1 cellular context compared by ENCODE assay signal in the genomic region with DNA sequence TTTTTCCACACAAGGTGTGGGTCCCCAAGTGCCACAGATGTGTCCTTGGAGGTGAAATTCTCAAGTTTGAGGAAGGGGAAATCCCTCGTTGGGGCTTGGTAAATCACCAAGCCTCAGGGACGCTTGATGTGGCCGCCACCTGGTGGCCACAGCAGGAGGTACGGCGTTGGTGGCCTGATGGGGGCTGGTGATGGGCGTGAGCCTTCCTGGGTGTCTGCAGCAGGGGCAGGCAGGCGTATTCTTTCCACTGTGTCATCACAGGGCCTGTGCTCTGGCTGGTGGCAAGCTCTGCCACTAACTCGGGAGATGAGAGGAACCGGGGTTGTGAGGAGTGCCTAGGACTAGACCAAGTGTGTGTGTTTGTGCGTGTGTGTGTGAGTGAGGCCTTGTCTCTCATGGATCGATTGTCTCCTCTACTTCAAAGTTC.
TF ChIP-seq lines count a peak whose summit lies in the region.

No MANE protein-coding gene starts in this region.

TF ChIP-seq in HepG2, 621 proteins besides CTCF, POLR2A, EP300 and RAD21 (continued from another document and continues in another):
- no peak for TF ChIP-seq SOX13 (IDR thresholded peaks at IDR 0.05)
- peak in 1 of 2 experiments; percentile 48; a peak in 2 of 4 replicates for TF ChIP-seq SOX13 (CRISPR knock-in tag; conservative IDR thresholded peaks at IDR 0.05 in 1 of 2, IDR thresholded peaks at IDR 0.05 in 1 of 2)
- TF ChIP-seq KDM1A (CRISPR knock-in tag; IDR thresholded peaks at IDR 0.05), result no peak
- peak; percentile 48; the same call in 1 of the 2 replicates for TF ChIP-seq ZFX (CRISPR knock-in tag; IDR thresholded peaks at IDR 0.05; ENCODE audit: low read depth)
- no peak for TF ChIP-seq KAT7 (CRISPR knock-in tag; IDR thresholded peaks at IDR 0.05; ENCODE audit: borderline replicate concordance)
- no peak for TF ChIP-seq RARA (CRISPR knock-in tag; IDR thresholded peaks at IDR 0.05)
- TF ChIP-seq KLF6 (CRISPR knock-in tag; IDR thresholded peaks at IDR 0.05), result 0 out of 2 replicates have a peak, but pooled peaks have one; percentile 43
- TF ChIP-seq IKZF4 (CRISPR knock-in tag; IDR thresholded peaks at IDR 0.05; ENCODE audit: borderline replicate concordance, low read depth, not compliant biosample characterization), result no peak
- TF ChIP-seq ZZZ3 (CRISPR knock-in tag; IDR thresholded peaks at IDR 0.05; ENCODE audit: borderline replicate concordance), result no peak
- TF ChIP-seq CREM (IDR thresholded peaks at IDR 0.05), result no peak
- TF ChIP-seq CREM (CRISPR knock-in tag; IDR thresholded peaks at IDR 0.05), result no peak
- TF ChIP-seq JUND (CRISPR knock-in tag; IDR thresholded peaks at IDR 0.05), result no peak
- TF ChIP-seq RCOR2 (CRISPR knock-in tag; IDR thresholded peaks at IDR 0.05), result 0 out of 2 replicates have a peak, but pooled peaks have one; percentile 18
- TF ChIP-seq SPEN (CRISPR knock-in tag; IDR thresholded peaks at IDR 0.05; ENCODE audit: low read depth), result peak; percentile 44; the same call in 1 of the 2 replicates
- TF ChIP-seq FOXO1 (CRISPR knock-in tag; IDR thresholded peaks at IDR 0.05), result 0 out of 2 replicates have a peak, but pooled peaks have one; percentile 38
- TF ChIP-seq, protein P1, sequence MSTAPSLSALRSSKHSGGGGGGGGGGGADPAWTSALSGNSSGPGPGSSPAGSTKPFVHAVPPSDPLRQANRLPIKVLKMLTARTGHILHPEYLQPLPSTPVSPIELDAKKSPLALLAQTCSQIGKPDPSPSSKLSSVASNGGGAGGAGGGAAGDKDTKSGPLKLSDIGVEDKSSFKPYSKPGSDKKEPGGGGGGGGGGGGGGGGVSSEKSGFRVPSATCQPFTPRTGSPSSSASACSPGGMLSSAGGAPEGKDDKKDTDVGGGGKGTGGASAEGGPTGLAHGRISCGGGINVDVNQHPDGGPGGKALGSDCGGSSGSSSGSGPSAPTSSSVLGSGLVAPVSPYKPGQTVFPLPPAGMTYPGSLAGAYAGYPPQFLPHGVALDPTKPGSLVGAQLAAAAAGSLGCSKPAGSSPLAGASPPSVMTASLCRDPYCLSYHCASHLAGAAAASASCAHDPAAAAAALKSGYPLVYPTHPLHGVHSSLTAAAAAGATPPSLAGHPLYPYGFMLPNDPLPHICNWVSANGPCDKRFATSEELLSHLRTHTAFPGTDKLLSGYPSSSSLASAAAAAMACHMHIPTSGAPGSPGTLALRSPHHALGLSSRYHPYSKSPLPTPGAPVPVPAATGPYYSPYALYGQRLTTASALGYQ (CRISPR knock-in tag; IDR thresholded peaks at IDR 0.05), result no peak
- no peak for TF ChIP-seq AGO1 (IDR thresholded peaks at IDR 0.05; ENCODE audit: low read depth, low read length, poor library complexity, severe bottlenecking)
- TF ChIP-seq STAG1 (CRISPR knock-in tag; IDR thresholded peaks at IDR 0.05), result peak; percentile 93
- 0 out of 2 replicates have a peak, but pooled peaks have one; percentile 42 for TF ChIP-seq ZFP1 (CRISPR knock-in tag; IDR thresholded peaks at IDR 0.05)
- no peak for TF ChIP-seq ZSCAN22 (CRISPR knock-in tag; IDR thresholded peaks at IDR 0.05)
- TF ChIP-seq, protein P2, sequence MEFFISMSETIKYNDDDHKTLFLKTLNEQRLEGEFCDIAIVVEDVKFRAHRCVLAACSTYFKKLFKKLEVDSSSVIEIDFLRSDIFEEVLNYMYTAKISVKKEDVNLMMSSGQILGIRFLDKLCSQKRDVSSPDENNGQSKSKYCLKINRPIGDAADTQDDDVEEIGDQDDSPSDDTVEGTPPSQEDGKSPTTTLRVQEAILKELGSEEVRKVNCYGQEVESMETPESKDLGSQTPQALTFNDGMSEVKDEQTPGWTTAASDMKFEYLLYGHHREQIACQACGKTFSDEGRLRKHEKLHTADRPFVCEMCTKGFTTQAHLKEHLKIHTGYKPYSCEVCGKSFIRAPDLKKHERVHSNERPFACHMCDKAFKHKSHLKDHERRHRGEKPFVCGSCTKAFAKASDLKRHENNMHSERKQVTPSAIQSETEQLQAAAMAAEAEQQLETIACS (CRISPR knock-in tag; IDR thresholded peaks at IDR 0.05), result no peak
- TF ChIP-seq, protein P3, sequence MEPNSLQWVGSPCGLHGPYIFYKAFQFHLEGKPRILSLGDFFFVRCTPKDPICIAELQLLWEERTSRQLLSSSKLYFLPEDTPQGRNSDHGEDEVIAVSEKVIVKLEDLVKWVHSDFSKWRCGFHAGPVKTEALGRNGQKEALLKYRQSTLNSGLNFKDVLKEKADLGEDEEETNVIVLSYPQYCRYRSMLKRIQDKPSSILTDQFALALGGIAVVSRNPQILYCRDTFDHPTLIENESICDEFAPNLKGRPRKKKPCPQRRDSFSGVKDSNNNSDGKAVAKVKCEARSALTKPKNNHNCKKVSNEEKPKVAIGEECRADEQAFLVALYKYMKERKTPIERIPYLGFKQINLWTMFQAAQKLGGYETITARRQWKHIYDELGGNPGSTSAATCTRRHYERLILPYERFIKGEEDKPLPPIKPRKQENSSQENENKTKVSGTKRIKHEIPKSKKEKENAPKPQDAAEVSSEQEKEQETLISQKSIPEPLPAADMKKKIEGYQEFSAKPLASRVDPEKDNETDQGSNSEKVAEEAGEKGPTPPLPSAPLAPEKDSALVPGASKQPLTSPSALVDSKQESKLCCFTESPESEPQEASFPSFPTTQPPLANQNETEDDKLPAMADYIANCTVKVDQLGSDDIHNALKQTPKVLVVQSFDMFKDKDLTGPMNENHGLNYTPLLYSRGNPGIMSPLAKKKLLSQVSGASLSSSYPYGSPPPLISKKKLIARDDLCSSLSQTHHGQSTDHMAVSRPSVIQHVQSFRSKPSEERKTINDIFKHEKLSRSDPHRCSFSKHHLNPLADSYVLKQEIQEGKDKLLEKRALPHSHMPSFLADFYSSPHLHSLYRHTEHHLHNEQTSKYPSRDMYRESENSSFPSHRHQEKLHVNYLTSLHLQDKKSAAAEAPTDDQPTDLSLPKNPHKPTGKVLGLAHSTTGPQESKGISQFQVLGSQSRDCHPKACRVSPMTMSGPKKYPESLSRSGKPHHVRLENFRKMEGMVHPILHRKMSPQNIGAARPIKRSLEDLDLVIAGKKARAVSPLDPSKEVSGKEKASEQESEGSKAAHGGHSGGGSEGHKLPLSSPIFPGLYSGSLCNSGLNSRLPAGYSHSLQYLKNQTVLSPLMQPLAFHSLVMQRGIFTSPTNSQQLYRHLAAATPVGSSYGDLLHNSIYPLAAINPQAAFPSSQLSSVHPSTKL (CRISPR knock-in tag; IDR thresholded peaks at IDR 0.05), result peak; percentile 22; the same call in 1 of the 2 replicates
- no peak for TF ChIP-seq PITX1 (CRISPR knock-in tag; IDR thresholded peaks at IDR 0.05)
- no peak for TF ChIP-seq ZNF670 (CRISPR knock-in tag; IDR thresholded peaks at IDR 0.05; ENCODE audit: borderline replicate concordance)
- 0 out of 2 replicates have a peak, but pooled peaks have one; percentile 21 for TF ChIP-seq RELA (CRISPR knock-in tag; IDR thresholded peaks at IDR 0.05)
- TF ChIP-seq, protein P4, sequence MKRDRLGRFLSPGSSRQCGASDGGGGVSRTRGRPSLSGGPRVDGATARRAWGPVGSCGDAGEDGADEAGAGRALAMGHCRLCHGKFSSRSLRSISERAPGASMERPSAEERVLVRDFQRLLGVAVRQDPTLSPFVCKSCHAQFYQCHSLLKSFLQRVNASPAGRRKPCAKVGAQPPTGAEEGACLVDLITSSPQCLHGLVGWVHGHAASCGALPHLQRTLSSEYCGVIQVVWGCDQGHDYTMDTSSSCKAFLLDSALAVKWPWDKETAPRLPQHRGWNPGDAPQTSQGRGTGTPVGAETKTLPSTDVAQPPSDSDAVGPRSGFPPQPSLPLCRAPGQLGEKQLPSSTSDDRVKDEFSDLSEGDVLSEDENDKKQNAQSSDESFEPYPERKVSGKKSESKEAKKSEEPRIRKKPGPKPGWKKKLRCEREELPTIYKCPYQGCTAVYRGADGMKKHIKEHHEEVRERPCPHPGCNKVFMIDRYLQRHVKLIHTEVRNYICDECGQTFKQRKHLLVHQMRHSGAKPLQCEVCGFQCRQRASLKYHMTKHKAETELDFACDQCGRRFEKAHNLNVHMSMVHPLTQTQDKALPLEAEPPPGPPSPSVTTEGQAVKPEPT (CRISPR knock-in tag; IDR thresholded peaks at IDR 0.05; ENCODE audit: low read depth), result 0 out of 2 replicates have a peak, but pooled peaks have one; percentile 56
- TF ChIP-seq, protein P5, sequence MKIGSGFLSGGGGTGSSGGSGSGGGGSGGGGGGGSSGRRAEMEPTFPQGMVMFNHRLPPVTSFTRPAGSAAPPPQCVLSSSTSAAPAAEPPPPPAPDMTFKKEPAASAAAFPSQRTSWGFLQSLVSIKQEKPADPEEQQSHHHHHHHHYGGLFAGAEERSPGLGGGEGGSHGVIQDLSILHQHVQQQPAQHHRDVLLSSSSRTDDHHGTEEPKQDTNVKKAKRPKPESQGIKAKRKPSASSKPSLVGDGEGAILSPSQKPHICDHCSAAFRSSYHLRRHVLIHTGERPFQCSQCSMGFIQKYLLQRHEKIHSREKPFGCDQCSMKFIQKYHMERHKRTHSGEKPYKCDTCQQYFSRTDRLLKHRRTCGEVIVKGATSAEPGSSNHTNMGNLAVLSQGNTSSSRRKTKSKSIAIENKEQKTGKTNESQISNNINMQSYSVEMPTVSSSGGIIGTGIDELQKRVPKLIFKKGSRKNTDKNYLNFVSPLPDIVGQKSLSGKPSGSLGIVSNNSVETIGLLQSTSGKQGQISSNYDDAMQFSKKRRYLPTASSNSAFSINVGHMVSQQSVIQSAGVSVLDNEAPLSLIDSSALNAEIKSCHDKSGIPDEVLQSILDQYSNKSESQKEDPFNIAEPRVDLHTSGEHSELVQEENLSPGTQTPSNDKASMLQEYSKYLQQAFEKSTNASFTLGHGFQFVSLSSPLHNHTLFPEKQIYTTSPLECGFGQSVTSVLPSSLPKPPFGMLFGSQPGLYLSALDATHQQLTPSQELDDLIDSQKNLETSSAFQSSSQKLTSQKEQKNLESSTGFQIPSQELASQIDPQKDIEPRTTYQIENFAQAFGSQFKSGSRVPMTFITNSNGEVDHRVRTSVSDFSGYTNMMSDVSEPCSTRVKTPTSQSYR (CRISPR knock-in tag; IDR thresholded peaks at IDR 0.05; ENCODE audit: borderline replicate concordance), result peak; percentile 68; the same call in 1 of the 2 replicates
- no peak for TF ChIP-seq SUZ12 (IDR thresholded peaks at IDR 0.05; ENCODE audit: low read depth, low read length)
- TF ChIP-seq SMAD1 (CRISPR knock-in tag; IDR thresholded peaks at IDR 0.05; ENCODE audit: borderline replicate concordance, low read depth), result no peak
- TF ChIP-seq HIVEP1 (CRISPR knock-in tag; IDR thresholded peaks at IDR 0.05), result no peak
- TF ChIP-seq PTBP1 (IDR thresholded peaks at IDR 0.05; ENCODE audit: low read depth, low read length, poor library complexity, severe bottlenecking), result no peak
- TF ChIP-seq CBX1 (IDR thresholded peaks at IDR 0.05; ENCODE audit: low read depth), result no peak
- TF ChIP-seq ZKSCAN5 (CRISPR knock-in tag; IDR thresholded peaks at IDR 0.05), result no peak
- no peak for TF ChIP-seq ZNF619 (CRISPR knock-in tag; IDR thresholded peaks at IDR 0.05)
- no peak; the same call in 1 of the 2 replicates for TF ChIP-seq ZNF788 (CRISPR knock-in tag; IDR thresholded peaks at IDR 0.05; ENCODE audit: borderline replicate concordance)
- no peak for TF ChIP-seq MIER2 (CRISPR knock-in tag; IDR thresholded peaks at IDR 0.05)
- TF ChIP-seq, protein P6, sequence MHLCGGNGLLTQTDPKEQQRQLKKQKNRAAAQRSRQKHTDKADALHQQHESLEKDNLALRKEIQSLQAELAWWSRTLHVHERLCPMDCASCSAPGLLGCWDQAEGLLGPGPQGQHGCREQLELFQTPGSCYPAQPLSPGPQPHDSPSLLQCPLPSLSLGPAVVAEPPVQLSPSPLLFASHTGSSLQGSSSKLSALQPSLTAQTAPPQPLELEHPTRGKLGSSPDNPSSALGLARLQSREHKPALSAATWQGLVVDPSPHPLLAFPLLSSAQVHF (CRISPR knock-in tag; IDR thresholded peaks at IDR 0.05), result no peak
- no peak for TF ChIP-seq ESRRA (CRISPR knock-in tag; IDR thresholded peaks at IDR 0.05; ENCODE audit: low read depth)
- TF ChIP-seq, protein P7, sequence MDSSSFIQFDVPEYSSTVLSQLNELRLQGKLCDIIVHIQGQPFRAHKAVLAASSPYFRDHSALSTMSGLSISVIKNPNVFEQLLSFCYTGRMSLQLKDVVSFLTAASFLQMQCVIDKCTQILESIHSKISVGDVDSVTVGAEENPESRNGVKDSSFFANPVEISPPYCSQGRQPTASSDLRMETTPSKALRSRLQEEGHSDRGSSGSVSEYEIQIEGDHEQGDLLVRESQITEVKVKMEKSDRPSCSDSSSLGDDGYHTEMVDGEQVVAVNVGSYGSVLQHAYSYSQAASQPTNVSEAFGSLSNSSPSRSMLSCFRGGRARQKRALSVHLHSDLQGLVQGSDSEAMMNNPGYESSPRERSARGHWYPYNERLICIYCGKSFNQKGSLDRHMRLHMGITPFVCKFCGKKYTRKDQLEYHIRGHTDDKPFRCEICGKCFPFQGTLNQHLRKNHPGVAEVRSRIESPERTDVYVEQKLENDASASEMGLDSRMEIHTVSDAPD (CRISPR knock-in tag; IDR thresholded peaks at IDR 0.05), result no peak
- TF ChIP-seq U2AF2 (IDR thresholded peaks at IDR 0.05; ENCODE audit: low read depth, low read length), result no peak
- TF ChIP-seq TEAD2 (CRISPR knock-in tag; IDR thresholded peaks at IDR 0.05), result no peak
- TF ChIP-seq ZNF292 (CRISPR knock-in tag; IDR thresholded peaks at IDR 0.05; ENCODE audit: borderline replicate concordance, low read depth), result no peak
- no peak for TF ChIP-seq ZFP90 (CRISPR knock-in tag; IDR thresholded peaks at IDR 0.05; ENCODE audit: borderline replicate concordance)
- TF ChIP-seq ZNF543 (CRISPR knock-in tag; IDR thresholded peaks at IDR 0.05), result 0 out of 2 replicates have a peak, but pooled peaks have one; percentile 74
- TF ChIP-seq, protein P8, sequence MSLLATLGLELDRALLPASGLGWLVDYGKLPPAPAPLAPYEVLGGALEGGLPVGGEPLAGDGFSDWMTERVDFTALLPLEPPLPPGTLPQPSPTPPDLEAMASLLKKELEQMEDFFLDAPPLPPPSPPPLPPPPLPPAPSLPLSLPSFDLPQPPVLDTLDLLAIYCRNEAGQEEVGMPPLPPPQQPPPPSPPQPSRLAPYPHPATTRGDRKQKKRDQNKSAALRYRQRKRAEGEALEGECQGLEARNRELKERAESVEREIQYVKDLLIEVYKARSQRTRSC (CRISPR knock-in tag; IDR thresholded peaks at IDR 0.05; ENCODE audit: low read depth), result no peak
- TF ChIP-seq, protein P9, sequence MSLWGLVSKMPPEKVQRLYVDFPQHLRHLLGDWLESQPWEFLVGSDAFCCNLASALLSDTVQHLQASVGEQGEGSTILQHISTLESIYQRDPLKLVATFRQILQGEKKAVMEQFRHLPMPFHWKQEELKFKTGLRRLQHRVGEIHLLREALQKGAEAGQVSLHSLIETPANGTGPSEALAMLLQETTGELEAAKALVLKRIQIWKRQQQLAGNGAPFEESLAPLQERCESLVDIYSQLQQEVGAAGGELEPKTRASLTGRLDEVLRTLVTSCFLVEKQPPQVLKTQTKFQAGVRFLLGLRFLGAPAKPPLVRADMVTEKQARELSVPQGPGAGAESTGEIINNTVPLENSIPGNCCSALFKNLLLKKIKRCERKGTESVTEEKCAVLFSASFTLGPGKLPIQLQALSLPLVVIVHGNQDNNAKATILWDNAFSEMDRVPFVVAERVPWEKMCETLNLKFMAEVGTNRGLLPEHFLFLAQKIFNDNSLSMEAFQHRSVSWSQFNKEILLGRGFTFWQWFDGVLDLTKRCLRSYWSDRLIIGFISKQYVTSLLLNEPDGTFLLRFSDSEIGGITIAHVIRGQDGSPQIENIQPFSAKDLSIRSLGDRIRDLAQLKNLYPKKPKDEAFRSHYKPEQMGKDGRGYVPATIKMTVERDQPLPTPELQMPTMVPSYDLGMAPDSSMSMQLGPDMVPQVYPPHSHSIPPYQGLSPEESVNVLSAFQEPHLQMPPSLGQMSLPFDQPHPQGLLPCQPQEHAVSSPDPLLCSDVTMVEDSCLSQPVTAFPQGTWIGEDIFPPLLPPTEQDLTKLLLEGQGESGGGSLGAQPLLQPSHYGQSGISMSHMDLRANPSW (CRISPR knock-in tag; IDR thresholded peaks at IDR 0.05; ENCODE audit: borderline replicate concordance), result no peak
- TF ChIP-seq ZNF761 (CRISPR knock-in tag; conservative IDR thresholded peaks at IDR 0.05), result 0 out of 2 replicates have a peak, but pooled peaks have one; percentile 65
